Comparison of ENCODE assay signal across 8 cellular contexts in genomic region chr21:35697321-35697808, GRCh38.
DNase-seq lines count a peak whose midpoint lies in the region; ATAC-seq lines count a peak whose summit lies in the region.

No MANE protein-coding gene starts in this region.

- intact Hi-C loops in left cardiac atrium (cut with DNase I): no loop called here

- ATAC-seq in left cardiac atrium (peak; percentile 86 to 92), HG02588 (IDR thresholded peaks at IDR 0.05; ENCODE audit: unreplicated experiment) (no peak), GM19351 (IDR thresholded peaks at IDR 0.05; ENCODE audit: unreplicated experiment) (no peak)

- DNase-seq in NCI-H524 (lab: John Stamatoyannopoulos, UW): peak; percentile 30 to 64
- DNase-seq in NCI-H524 treated with DMSO at 0.1 percent for 48 hours (lab: John Stamatoyannopoulos, UW): no peak
- peak; percentile 91 for DNase-seq in RPMI8226
- DNase-seq in left cardiac atrium: peak; percentile 79
- peak; percentile 37 for DNase-seq in superior temporal gyrus (ENCODE audit: extremely low spot score)
- DNase-seq in NCI-H82 (lab: John Stamatoyannopoulos, UW): no peak

Comparison
In these comparisons a context has a peak if more than half of its experiments do, and no peak if none do; other contexts are left out.
1. DNase-seq: peak in NCI-H524 (2 of 2), RPMI8226 (single experiment), left cardiac atrium (single experiment) and superior temporal gyrus (single experiment); none in NCI-H524 treated with DMSO at 0.1 percent for 48 hours (single experiment) and NCI-H82 (single experiment).
2. ATAC-seq: peak in left cardiac atrium (2 of 2); none in HG02588 (single experiment) and GM19351 (single experiment).